Comparison of ENCODE assay signal across 1 cellular context in the genomic region with DNA sequence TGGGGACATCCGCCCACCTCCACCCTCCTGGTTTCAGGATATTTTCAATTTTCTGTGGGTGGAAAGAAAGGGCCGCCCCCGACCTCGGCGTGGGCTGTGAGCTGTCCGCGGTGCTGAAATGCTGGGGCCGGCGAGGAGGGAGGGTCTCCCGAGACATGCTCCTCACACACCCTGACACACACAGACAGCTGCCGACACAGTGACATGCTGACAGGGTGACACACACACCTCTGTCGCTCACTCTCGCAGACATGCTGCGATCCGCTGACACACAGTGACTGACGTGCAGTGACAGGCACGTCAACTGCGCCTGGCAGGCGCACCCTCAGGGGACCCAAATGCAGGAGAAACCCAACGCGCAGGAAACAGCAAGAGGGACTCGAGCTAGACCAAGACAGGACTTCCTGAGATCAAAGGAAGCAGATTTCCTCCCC.
TF ChIP-seq lines count a peak whose summit lies in the region.

No MANE protein-coding gene starts in this region.

TF ChIP-seq in K562, 482 proteins besides CTCF, POLR2A, EP300 and RAD21 (continued from another document):
- TF ChIP-seq, protein P1, sequence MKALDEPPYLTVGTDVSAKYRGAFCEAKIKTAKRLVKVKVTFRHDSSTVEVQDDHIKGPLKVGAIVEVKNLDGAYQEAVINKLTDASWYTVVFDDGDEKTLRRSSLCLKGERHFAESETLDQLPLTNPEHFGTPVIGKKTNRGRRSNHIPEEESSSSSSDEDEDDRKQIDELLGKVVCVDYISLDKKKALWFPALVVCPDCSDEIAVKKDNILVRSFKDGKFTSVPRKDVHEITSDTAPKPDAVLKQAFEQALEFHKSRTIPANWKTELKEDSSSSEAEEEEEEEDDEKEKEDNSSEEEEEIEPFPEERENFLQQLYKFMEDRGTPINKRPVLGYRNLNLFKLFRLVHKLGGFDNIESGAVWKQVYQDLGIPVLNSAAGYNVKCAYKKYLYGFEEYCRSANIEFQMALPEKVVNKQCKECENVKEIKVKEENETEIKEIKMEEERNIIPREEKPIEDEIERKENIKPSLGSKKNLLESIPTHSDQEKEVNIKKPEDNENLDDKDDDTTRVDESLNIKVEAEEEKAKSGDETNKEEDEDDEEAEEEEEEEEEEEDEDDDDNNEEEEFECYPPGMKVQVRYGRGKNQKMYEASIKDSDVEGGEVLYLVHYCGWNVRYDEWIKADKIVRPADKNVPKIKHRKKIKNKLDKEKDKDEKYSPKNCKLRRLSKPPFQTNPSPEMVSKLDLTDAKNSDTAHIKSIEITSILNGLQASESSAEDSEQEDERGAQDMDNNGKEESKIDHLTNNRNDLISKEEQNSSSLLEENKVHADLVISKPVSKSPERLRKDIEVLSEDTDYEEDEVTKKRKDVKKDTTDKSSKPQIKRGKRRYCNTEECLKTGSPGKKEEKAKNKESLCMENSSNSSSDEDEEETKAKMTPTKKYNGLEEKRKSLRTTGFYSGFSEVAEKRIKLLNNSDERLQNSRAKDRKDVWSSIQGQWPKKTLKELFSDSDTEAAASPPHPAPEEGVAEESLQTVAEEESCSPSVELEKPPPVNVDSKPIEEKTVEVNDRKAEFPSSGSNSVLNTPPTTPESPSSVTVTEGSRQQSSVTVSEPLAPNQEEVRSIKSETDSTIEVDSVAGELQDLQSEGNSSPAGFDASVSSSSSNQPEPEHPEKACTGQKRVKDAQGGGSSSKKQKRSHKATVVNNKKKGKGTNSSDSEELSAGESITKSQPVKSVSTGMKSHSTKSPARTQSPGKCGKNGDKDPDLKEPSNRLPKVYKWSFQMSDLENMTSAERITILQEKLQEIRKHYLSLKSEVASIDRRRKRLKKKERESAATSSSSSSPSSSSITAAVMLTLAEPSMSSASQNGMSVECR (CRISPR knock-in tag; IDR thresholded peaks at IDR 0.05), result peak; percentile 89
- TF ChIP-seq ZNF445 (CRISPR knock-in tag; IDR thresholded peaks at IDR 0.05; ENCODE audit: low read depth) (no peak), FOXM1 (IDR thresholded peaks at IDR 0.05; ENCODE audit: low read depth) (no peak), FOXM1 (CRISPR knock-in tag; IDR thresholded peaks at IDR 0.05; ENCODE audit: low read depth) (no peak), TCFL5 (CRISPR knock-in tag; conservative IDR thresholded peaks at IDR 0.05) (no peak), TEAD4 (IDR thresholded peaks at IDR 0.05; ENCODE audit: low read length) (peak; percentile 57), TEAD4 (CRISPR knock-in tag; IDR thresholded peaks at IDR 0.05; ENCODE audit: borderline replicate concordance) (peak; percentile 82), ZNF121 (CRISPR knock-in tag; conservative IDR thresholded peaks at IDR 0.05) (no peak), SMAD4 (CRISPR knock-in tag; conservative IDR thresholded peaks at IDR 0.05) (no peak; the same call in 1 of the 2 replicates), CHCHD3 (CRISPR knock-in tag; IDR thresholded peaks at IDR 0.05) (no peak), PYGO2 (tag; IDR thresholded peaks at IDR 0.05) (no peak), MAZ (CRISPR knock-in tag; conservative IDR thresholded peaks at IDR 0.05 in 1 of 2, IDR thresholded peaks at IDR 0.05 in 1 of 2) (peak in 1 of 2 experiments; percentile 62; a peak in 1 of 4 replicates), NCOR1 (IDR thresholded peaks at IDR 0.05) (no peak), ZFP30 (CRISPR knock-in tag; IDR thresholded peaks at IDR 0.05; ENCODE audit: borderline replicate concordance) (no peak), ZNF764 (CRISPR knock-in tag; IDR thresholded peaks at IDR 0.05; ENCODE audit: low read depth) (no peak), ETS2 (tag; IDR thresholded peaks at IDR 0.05; ENCODE audit: borderline replicate concordance, poor library complexity, severe bottlenecking) (no peak), PML (IDR thresholded peaks at IDR 0.05; ENCODE audit: low read length) (no peak), TCF7 (IDR thresholded peaks at IDR 0.05; ENCODE audit: borderline replicate concordance) (no peak), ZNF707 (CRISPR knock-in tag; conservative IDR thresholded peaks at IDR 0.05) (no peak)
- TF ChIP-seq, protein P2, sequence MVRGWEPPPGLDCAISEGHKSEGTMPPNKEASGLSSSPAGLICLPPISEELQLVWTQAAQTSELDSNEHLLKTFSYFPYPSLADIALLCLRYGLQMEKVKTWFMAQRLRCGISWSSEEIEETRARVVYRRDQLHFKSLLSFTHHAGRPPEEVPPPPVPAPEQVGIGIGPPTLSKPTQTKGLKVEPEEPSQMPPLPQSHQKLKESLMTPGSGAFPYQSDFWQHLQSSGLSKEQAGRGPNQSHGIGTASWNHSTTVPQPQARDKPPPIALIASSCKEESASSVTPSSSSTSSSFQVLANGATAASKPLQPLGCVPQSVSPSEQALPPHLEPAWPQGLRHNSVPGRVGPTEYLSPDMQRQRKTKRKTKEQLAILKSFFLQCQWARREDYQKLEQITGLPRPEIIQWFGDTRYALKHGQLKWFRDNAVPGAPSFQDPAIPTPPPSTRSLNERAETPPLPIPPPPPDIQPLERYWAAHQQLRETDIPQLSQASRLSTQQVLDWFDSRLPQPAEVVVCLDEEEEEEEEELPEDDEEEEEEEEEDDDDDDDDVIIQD (CRISPR knock-in tag; IDR thresholded peaks at IDR 0.05), result no peak
- TF ChIP-seq, protein P3, sequence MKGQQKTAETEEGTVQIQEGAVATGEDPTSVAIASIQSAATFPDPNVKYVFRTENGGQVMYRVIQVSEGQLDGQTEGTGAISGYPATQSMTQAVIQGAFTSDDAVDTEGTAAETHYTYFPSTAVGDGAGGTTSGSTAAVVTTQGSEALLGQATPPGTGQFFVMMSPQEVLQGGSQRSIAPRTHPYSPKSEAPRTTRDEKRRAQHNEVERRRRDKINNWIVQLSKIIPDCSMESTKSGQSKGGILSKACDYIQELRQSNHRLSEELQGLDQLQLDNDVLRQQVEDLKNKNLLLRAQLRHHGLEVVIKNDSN (CRISPR knock-in tag; IDR thresholded peaks at IDR 0.05), result no peak; the same call in 1 of the 2 replicates
- TF ChIP-seq, protein P4, sequence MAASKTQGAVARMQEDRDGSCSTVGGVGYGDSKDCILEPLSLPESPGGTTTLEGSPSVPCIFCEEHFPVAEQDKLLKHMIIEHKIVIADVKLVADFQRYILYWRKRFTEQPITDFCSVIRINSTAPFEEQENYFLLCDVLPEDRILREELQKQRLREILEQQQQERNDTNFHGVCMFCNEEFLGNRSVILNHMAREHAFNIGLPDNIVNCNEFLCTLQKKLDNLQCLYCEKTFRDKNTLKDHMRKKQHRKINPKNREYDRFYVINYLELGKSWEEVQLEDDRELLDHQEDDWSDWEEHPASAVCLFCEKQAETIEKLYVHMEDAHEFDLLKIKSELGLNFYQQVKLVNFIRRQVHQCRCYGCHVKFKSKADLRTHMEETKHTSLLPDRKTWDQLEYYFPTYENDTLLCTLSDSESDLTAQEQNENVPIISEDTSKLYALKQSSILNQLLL (CRISPR knock-in tag; IDR thresholded peaks at IDR 0.05; ENCODE audit: borderline replicate concordance), result no peak
